10 cellular contexts compared by ENCODE assay signal in the genomic region with DNA sequence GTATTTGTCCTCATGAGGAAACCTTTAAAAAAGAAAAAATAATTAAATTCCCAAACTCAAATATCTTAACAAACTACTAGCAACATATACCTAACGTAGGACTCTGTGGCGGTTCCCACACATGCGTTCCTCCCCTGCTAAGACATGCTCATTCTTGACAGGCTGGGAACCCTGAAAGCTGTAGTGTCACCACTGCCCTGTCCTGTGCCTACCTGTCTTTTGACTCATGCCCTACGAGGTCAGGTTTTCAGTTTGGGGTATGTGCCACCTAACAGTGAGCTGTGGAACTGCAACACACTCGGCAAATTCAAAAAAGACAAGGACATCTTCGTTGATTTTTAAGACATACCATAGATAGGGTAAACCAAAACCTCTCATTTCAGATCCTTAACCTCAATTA. TPM values are rescaled to one million over a fixed set of nuclear protein-coding genes. Genes with fewer than 3 reads are reported as not detected.
DNase-seq lines count a peak whose midpoint lies in the region; ATAC-seq and TF ChIP-seq lines count a peak whose summit lies in the region.
"Had no signal": no experiment of that assay in that cellular context is flagged by ENCODE, and none has a peak within 500 bp of the region (broad histone marks: within the 10 kb centered on the region; RNA-seq: fewer than 3 reads in every experiment).

No MANE protein-coding gene starts in this region.

- CTCF ChIA-PET in CD8-positive, alpha-beta T cell (lab: Charles Lee) = interaction anchor here (0.9 to 1.9 kb wide), 3 partner anchors 16 to 25 kb away, joined by 3 to 6 read pairs (median 3); no protein-coding TSS in a partner anchor

- no peak for TF ChIP-seq CTCF in CD8-positive, alpha-beta T cell (IDR thresholded peaks at IDR 0.05)
- TF ChIP-seq CTCF in RWPE2 (IDR thresholded peaks at IDR 0.05; ENCODE audit: poor library complexity, severe bottlenecking) (peak; percentile 24), foreskin fibroblast (IDR thresholded peaks at IDR 0.05; ENCODE audit: low read depth, low read length) (peak; percentile 22)

- H3K4me3 Mint-ChIP-seq in CD8-positive, alpha-beta T cell = no peak overlapping the region

- intact Hi-C loops in CD8-positive, alpha-beta T cell (cut with DNase I, micrococcal nuclease) = no loop called here

- peak in 2 of 7 experiments; percentile 22 to 42 for DNase-seq in CD8-positive, alpha-beta T cell
- DNase-seq in RWPE2 (ENCODE audit: low spot score) = no peak
- no peak for DNase-seq in foreskin fibroblast
- DNase-seq in inferior parietal cortex (ENCODE audit: extremely low spot score) = no peak
- no peak for DNase-seq in NCI-H1417 (lab: John Stamatoyannopoulos, UW)

- H3K27ac ChIP-seq in CD8-positive, alpha-beta T cell (ENCODE audit: low read depth, low read length) = no peak overlapping the region
- no peak overlapping the region for H3K27ac ChIP-seq in RWPE2 (ENCODE audit: poor library complexity, severe bottlenecking)
- H3K27ac ChIP-seq: adrenal gland, SJSA1 had no signal

- H3K4me1 Mint-ChIP-seq in CD8-positive, alpha-beta T cell (ENCODE audit: low read depth) = peaks cover 14% of the 10 kb centered on the region

- H3K27me3 Mint-ChIP-seq in CD8-positive, alpha-beta T cell (ENCODE audit: low read depth) = no peaks in the 10 kb centered on the region

- no peak overlapping the region for H3K4me3 ChIP-seq in CD8-positive, alpha-beta T cell (ENCODE audit: low read depth, low read length)
- H3K4me3 ChIP-seq in RWPE2 (ENCODE audit: severe bottlenecking) (no peak overlapping the region), foreskin fibroblast (ENCODE audit: low read depth in 1 of 2, low read length in 2 of 2) (no peak overlapping the region)
- H3K4me3 ChIP-seq: adrenal gland, SJSA1 had no signal

- peaks cover 33% of the 10 kb centered on the region for H3K36me3 ChIP-seq in CD8-positive, alpha-beta T cell (ENCODE audit: insufficient read depth, low read length)
- H3K36me3 ChIP-seq in RWPE2 (ENCODE audit: low read depth) = no peaks in the 10 kb centered on the region; the same call in 1 of the 2 replicates

- H3K4me1 ChIP-seq in CD8-positive, alpha-beta T cell (ENCODE audit: insufficient read depth, low read length) = no peaks in the 10 kb centered on the region
- no peaks in the 10 kb centered on the region for H3K4me1 ChIP-seq in RWPE2 (ENCODE audit: insufficient read depth, poor library complexity, severe bottlenecking)
- H3K4me1 ChIP-seq: adrenal gland, SJSA1 had no signal

- peaks cover 57% of the 10 kb centered on the region for H3K36me3 Mint-ChIP-seq in CD8-positive, alpha-beta T cell

- H3K9me3 ChIP-seq in CD8-positive, alpha-beta T cell (ENCODE audit: low read length) = no peaks in the 10 kb centered on the region
- H3K9me3 ChIP-seq in RWPE2 (ENCODE audit: severe bottlenecking) = no peaks in the 10 kb centered on the region
- H3K9me3 ChIP-seq: adrenal gland, SJSA1 had no signal

- ATAC-seq in CD8-positive, alpha-beta T cell = peak; percentile 65
- ATAC-seq in GM19351 (IDR thresholded peaks at IDR 0.05; ENCODE audit: unreplicated experiment) (peak; percentile 56), RWPE2 (ENCODE audit: low read depth) (no peak), HG03135 (IDR thresholded peaks at IDR 0.05; ENCODE audit: unreplicated experiment) (no peak), GM19395 (IDR thresholded peaks at IDR 0.05; ENCODE audit: unreplicated experiment) (no peak)

- POLR2A ChIA-PET in CD8-positive, alpha-beta T cell (lab: Charles Lee) = no interaction called here

- H3K27me3 ChIP-seq in CD8-positive, alpha-beta T cell (ENCODE audit: insufficient read depth, low read length) = no peaks in the 10 kb centered on the region
- H3K27me3 ChIP-seq in RWPE2 (ENCODE audit: insufficient read depth, poor library complexity, severe bottlenecking) = no peaks in the 10 kb centered on the region
- H3K27me3 ChIP-seq: adrenal gland, SJSA1 had no signal

- no peaks in the 10 kb centered on the region for H3K9me3 Mint-ChIP-seq in CD8-positive, alpha-beta T cell

- H3K27ac Mint-ChIP-seq in CD8-positive, alpha-beta T cell = no peak overlapping the region

RNA-seq across cellular contexts. Expression of a gene that starts 17.8 kb away (rescaled TPM):
- total RNA-seq in CD8-positive, alpha-beta T cell = 100 to 1,000 TPM; 230 to 240 TPM

RNA-seq across cellular contexts. Expression of a gene that starts 53.5 kb away (rescaled TPM):
- 10 to 100 TPM; 88.4 to 97.8 TPM for total RNA-seq in CD8-positive, alpha-beta T cell

Comparison
In these comparisons a context has a peak if more than half of its experiments do, and no peak if none do; other contexts are left out.
1. ATAC-seq: peak in CD8-positive, alpha-beta T cell (single experiment) and GM19351 (single experiment); none in RWPE2 (single experiment), HG03135 (single experiment) and GM19395 (single experiment).